In genomic region chr6:90413867-90414266, GRCh38 we compare ENCODE assay signal across 8 cellular contexts.
DNase-seq lines count a peak whose midpoint lies in the region.

No MANE protein-coding gene starts in this region.

- peak; percentile 88 for DNase-seq in ELF-1 (ENCODE audit: low read depth, low spot score)
- DNase-seq in NCI-H524 (lab: John Stamatoyannopoulos, UW), result peak; percentile 80 to 86
- DNase-seq in activated T-cell treated with anti-CD3 and anti-CD28 coated beads, Interleukin-2, amount 50 U/mL, for 1 hour, result peak; percentile 68
- DNase-seq in globus pallidus (ENCODE audit: low spot score), result peak; percentile 34
- no peak for DNase-seq in skeletal muscle cell (ENCODE audit: low read depth)
- DNase-seq in DMS114 treated with DMSO at 0.1 percent for 48 hours (lab: John Stamatoyannopoulos, UW; ENCODE audit: unreplicated experiment), result no peak
- DNase-seq in KBM-7, result no peak
- DNase-seq in NCI-H2081 (lab: John Stamatoyannopoulos, UW), result no peak

- peak overlapping the region; percentile 26 for H3K4me3 ChIP-seq in skeletal muscle cell (ENCODE audit: low read depth, low read length)

- in situ Hi-C loops in KBM-7 (cut with MboI; ENCODE audit: low pct_unique_long_range_greater_than_20kb, low sequenced_read_pairs), result no loop called here

Comparison
In these comparisons a context has a peak if more than half of its experiments do, and no peak if none do; other contexts are left out.
1. DNase-seq: peak in ELF-1 (single experiment), NCI-H524 (2 of 2), activated T-cell treated with anti-CD3 and anti-CD28 coated beads, Interleukin-2, amount 50 U/mL, for 1 hour (single experiment) and globus pallidus (single experiment); none in skeletal muscle cell (single experiment), DMS114 treated with DMSO at 0.1 percent for 48 hours (single experiment), KBM-7 (single experiment) and NCI-H2081 (0 of 2).